ENCODE assay signal across 18 cellular contexts in the genomic region with DNA sequence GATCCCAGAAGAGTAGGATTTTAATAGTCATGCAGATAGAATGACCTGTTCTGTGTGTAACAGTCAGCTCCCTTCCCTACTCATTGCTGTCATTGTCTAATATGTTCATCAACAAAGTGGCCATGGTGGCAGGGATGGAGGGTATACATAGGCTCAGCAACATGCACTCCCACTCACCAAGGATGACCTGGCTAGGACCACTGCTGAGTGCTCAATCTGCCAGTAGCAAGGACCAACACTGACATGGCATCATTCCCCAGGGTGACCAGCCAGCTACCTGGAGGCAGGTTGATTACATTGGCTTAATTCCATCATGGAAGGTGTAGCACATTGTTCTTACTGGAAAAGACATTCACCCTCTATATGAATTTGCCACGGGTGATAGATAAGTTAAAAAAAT.
"Had no signal": no experiment of that assay in that cellular context is flagged by ENCODE, and none has a peak within 500 bp of the region (broad histone marks: within the 10 kb centered on the region; RNA-seq: fewer than 3 reads in every experiment).

No MANE protein-coding gene starts in this region.

- H3K9me3 ChIP-seq: MG63, SK-N-SH had no signal

- H3K4me2 ChIP-seq: SK-N-SH had no signal

- H3K36me3 ChIP-seq: MG63 had no signal

- H3K27me3 ChIP-seq: MG63 had no signal

- H3K4me3 ChIP-seq: MG63 had no signal

- H3K9me2 ChIP-seq: SK-N-SH had no signal

- H3K9ac ChIP-seq: SK-N-SH had no signal

- H3K27ac ChIP-seq: RWPE1 had no signal

- ATAC-seq: Panc1 had no signal

- DNase-seq: KBM-7, MG63, NCI-H1092, NCI-H1105 treated with DMSO at 0.1 percent for 48 hours, NCI-H1417 treated with DMSO at 0.1 percent for 48 hours, NCI-H146, NCI-H1694 treated with DMSO at 0.1 percent for 48 hours, NCI-H1930, NCI-H2081, NCI-H2107, NCI-H2227 treated with DMSO at 0.1 percent for 48 hours, NCI-H524, NCI-H82, SHP77, SK-N-SH, SW 1271 had no signal
